ENCODE assay signal across 1 cellular context in genomic region chr1:161225178-161225533, GRCh38.
TF ChIP-seq lines count a peak whose summit lies in the region.

No MANE protein-coding gene starts in this region.

TF ChIP-seq in GM23338, 12 proteins besides CTCF, POLR2A, EP300 and RAD21 (continued from another document):
- no peak for TF ChIP-seq NANOG (IDR thresholded peaks at IDR 0.05; ENCODE audit: borderline replicate concordance)
- TF ChIP-seq ZNF462 (CRISPR knock-in tag; IDR thresholded peaks at IDR 0.05) = no peak
- no peak for TF ChIP-seq JUNB (IDR thresholded peaks at IDR 0.05; ENCODE audit: unreplicated experiment)
TF ChIP-seq in GM23338: peak in this region for 0.
